In the genomic region with DNA sequence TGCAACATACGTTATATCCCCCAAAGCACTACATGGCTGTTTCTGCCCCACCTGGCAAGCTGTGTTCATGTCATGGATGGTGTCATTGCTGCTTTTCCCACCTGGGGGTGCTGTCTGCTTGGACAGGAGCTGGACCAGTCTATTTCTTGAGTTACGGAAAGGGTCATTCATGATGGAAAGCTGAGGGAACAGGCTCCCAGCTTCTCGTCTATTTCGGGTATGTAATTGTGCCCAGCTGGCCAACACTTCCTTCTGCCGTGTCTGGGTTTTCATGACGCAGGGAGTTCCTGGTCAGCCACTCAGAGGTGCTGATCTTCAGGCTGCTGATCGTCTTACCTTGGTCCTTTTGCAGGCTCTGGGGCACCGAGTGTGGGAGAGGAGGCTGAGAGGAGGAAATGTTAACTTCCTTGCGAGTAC, we compare ENCODE assay signal across 9 cellular contexts. TPM values are rescaled to one million over a fixed set of nuclear protein-coding genes. Genes with fewer than 3 reads are reported as not detected.
DNase-seq lines count a peak whose midpoint lies in the region; ATAC-seq and TF ChIP-seq lines count a peak whose summit lies in the region.
"Had no signal": no experiment of that assay in that cellular context is flagged by ENCODE, and none has a peak within 500 bp of the region (broad histone marks: within the 10 kb centered on the region; RNA-seq: fewer than 3 reads in every experiment).

No MANE protein-coding gene starts in this region.

- H3K36me3 ChIP-seq in OCI-LY7 (ENCODE audit: insufficient read depth, low read length), result no peaks in the 10 kb centered on the region

- no peak overlapping the region for H3K4me2 ChIP-seq in OCI-LY7 (ENCODE audit: low read length)

- POLR2A ChIA-PET in OCI-LY7 (lab: Charles Lee), result no interaction called here

- ATAC-seq in GM18907 (IDR thresholded peaks at IDR 0.05; ENCODE audit: unreplicated experiment), result no peak

- H2AFZ ChIP-seq in OCI-LY7 (ENCODE audit: low read length), result no peak overlapping the region

- no peak overlapping the region for H3K4me3 ChIP-seq in OCI-LY7 (ENCODE audit: low read depth, low read length, poor library complexity, severe bottlenecking)

- BruUV-seq in OCI-LY7 (replicated peaks; lab: Mats Ljungman, UMichigan), result no TSS peak

- no peaks in the 10 kb centered on the region for H3K79me2 ChIP-seq in OCI-LY7 (ENCODE audit: insufficient read depth, low read depth, low read length)

- CTCF ChIA-PET in OCI-LY7 (lab: Charles Lee; ENCODE audit: unreplicated experiment), result no interaction called here

- TF ChIP-seq POLR2A in erythroblast (IDR thresholded peaks at IDR 0.05; ENCODE audit: low read length), result no peak

- no peak overlapping the region for H3K27ac Mint-ChIP-seq in nephron progenitor cell
- H3K27ac Mint-ChIP-seq: dendritic cell treated with granulocyte-macrophage colony-stimulating factor and Interleukin-4, amounts not matched to agents 40 ng/mL and 50 ng/mL, for 4 days had no signal

- H3K27ac ChIP-seq in OCI-LY7 (ENCODE audit: low read depth, low read length, poor library complexity, severe bottlenecking), result no peak overlapping the region

- no peaks in the 10 kb centered on the region for H3K36me3 Mint-ChIP-seq in nephron progenitor cell (ENCODE audit: low read depth)

- H3K9me3 Mint-ChIP-seq in nephron progenitor cell, result no peaks in the 10 kb centered on the region
- H3K9me3 Mint-ChIP-seq: dendritic cell treated with granulocyte-macrophage colony-stimulating factor and Interleukin-4, amounts not matched to agents 40 ng/mL and 50 ng/mL, for 4 days had no signal

- TF ChIP-seq CTCF in GM12874 (IDR thresholded peaks at IDR 0.05; ENCODE audit: insufficient read depth, low read depth, low read length), result peak; percentile 59; the same call in 1 of the 2 replicates
- TF ChIP-seq CTCF in OCI-LY7 (conservative IDR thresholded peaks at IDR 0.05; ENCODE audit: low read length), result peak; percentile 77
- TF ChIP-seq CTCF in nephron progenitor cell (IDR thresholded peaks at IDR 0.05), result peak; percentile 75

- H3K27me3 Mint-ChIP-seq in nephron progenitor cell (ENCODE audit: low read depth, poor library complexity), result peaks cover 21% of the 10 kb centered on the region

- DNase-seq in 8988T (peak; percentile 34), OCI-LY7 (ENCODE audit: low spot score) (peak; percentile 41), erythroblast (lab: John Stamatoyannopoulos, UW) (peak; percentile 10 to 34), nephron progenitor cell (peak; percentile 71), HK-2 (ENCODE audit: unreplicated experiment) (no peak), NCI-H1436 (lab: John Stamatoyannopoulos, UW) (no peak)

- no peaks in the 10 kb centered on the region for H3K9me2 ChIP-seq in OCI-LY7 (ENCODE audit: insufficient read depth, low read length)

- H3K4me1 ChIP-seq in OCI-LY7 (ENCODE audit: insufficient read depth, low read length, poor library complexity, severe bottlenecking), result no peaks in the 10 kb centered on the region

- H3K4me1 Mint-ChIP-seq in nephron progenitor cell, result peaks cover 5% of the 10 kb centered on the region

- intact Hi-C loops in OCI-LY7 (cut with micrococcal nuclease; ENCODE audit: unreplicated experiment), result no loop called here

- no peak overlapping the region for H3K4me3 Mint-ChIP-seq in nephron progenitor cell
- H3K4me3 Mint-ChIP-seq: dendritic cell treated with granulocyte-macrophage colony-stimulating factor and Interleukin-4, amounts not matched to agents 40 ng/mL and 50 ng/mL, for 4 days had no signal

- H3K9me3 ChIP-seq in OCI-LY7 (ENCODE audit: low read length), result no peaks in the 10 kb centered on the region

- no peaks in the 10 kb centered on the region for H4K20me1 ChIP-seq in OCI-LY7 (ENCODE audit: insufficient read depth, low read length)

RNA-seq across cellular contexts. Expression of gene BTBD16, which starts 8.6 kb away (rescaled TPM):
- 0.06 TPM in 1 of 2 replicates, not detected in the other for total RNA-seq in OCI-LY7 (2014; rRNA removed; shearing (Covaris generic))
- not detected in 2 replicates for total RNA-seq in OCI-LY7 (2022)

Comparison
In these comparisons a context has a peak if more than half of its experiments do, and no peak if none do; other contexts are left out.
1. DNase-seq: peak in 8988T (single experiment), OCI-LY7 (single experiment), erythroblast (2 of 2) and nephron progenitor cell (single experiment); none in HK-2 (single experiment) and NCI-H1436 (single experiment).
2. Peak in every context shown above with its lines, with median percentiles within 50 percentile points of each other: CTCF ChIP-seq.